11 cellular contexts compared by ENCODE assay signal in the genomic region with DNA sequence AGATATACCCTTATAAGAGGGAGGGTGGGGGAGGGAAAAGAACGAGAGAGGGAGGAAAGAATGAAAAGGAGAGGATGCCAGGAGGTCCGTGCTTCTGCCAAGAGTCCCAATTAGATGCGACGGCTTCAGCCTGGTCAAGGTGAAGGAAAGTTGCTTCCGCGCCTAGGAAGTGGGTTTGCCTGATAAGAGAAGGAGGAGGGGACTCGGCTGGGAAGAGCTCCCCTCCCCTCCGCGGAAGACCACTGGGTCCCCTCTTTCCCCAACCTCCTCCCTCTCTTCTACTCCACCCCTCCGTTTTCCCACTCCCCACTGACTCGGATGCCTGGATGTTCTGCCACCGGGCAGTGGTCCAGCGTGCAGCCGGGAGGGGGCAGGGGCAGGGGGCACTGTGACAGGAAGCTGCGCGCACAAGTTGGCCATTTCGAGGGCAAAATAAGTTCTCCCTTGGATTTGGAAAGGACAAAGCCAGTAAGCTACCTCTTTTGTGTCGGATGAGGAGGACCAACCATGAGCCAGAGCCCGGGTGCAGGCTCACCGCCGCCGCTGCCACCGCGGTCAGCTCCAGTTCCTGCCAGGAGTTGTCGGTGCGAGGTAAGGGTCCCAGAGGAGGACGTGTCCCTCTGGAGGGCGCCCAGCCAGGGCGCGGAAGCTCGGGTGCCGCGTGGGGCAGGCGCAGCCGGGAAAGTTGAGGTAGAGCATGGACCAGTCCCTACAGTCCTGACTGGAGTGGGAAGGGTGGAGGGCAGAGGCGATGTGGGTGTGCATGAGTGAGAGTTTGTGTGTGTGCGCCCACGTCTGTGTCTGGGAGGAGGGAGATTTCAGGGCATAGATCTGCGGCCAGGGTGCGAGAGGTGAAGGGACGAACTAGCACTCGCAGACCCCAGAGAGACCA. TPM values are rescaled to one million over a fixed set of nuclear protein-coding genes. Genes with fewer than 3 reads are reported as not detected.
DNase-seq lines count a peak whose midpoint lies in the region; ATAC-seq, FAIRE-seq and TF ChIP-seq lines count a peak whose summit lies in the region.
"Had no signal": no experiment of that assay in that cellular context is flagged by ENCODE, and none has a peak within 500 bp of the region (broad histone marks: within the 10 kb centered on the region; RNA-seq: fewer than 3 reads in every experiment).

No MANE protein-coding gene starts in this region.

- peaks cover 20% of the 10 kb centered on the region for H3K23me2 ChIP-seq in H1 (ENCODE audit: low read depth, low read length)

- POLR2A ChIA-PET in H1 (lab: Charles Lee; ENCODE audit: partially characterized antibody) (interaction anchor here (0.6 to 2.2 kb wide), 3 partner anchors 9 to 49 kb away, joined by 3 to 8 read pairs (median 3); no protein-coding TSS in a partner anchor), T-cell (lab: Charles Lee) (no interaction called here)
- POLR2A ChIA-PET in activated CD4-positive, alpha-beta memory T cell treated with anti-CD3 and anti-CD28 coated beads, Interleukin-2, amount 10 ng/mL, durations not matched to agents 7 days and 5 days (lab: Charles Lee) = no interaction called here

- H3K9ac ChIP-seq in HUES6 (ENCODE audit: low read length) (peak overlapping the region; percentile 51), H1 (replicated peaks in 1 of 4; ENCODE audit: extremely low read depth in 1 of 4, low read depth in 3 of 4, low read length in 3 of 4) (peak overlapping the region in 2 of 4 experiments; percentile 21 to 31; a peak in 2 of 7 replicates), stomach smooth muscle (ENCODE audit: low read length in 2 of 2) (no peak overlapping the region), Karpas-422 (ENCODE audit: low read length) (no peak overlapping the region)

- H3K36me3 Mint-ChIP-seq in activated CD4-positive, alpha-beta memory T cell treated with anti-CD3 and anti-CD28 coated beads, Interleukin-2, amount 10 ng/mL, durations not matched to agents 7 days and 5 days (ENCODE audit: low read depth) = no peaks in the 10 kb centered on the region
- H3K36me3 Mint-ChIP-seq in T-cell = no peaks in the 10 kb centered on the region

- no peak overlapping the region for H2BK20ac ChIP-seq in H1 (ENCODE audit: low read length)

- no peaks in the 10 kb centered on the region for H3K79me1 ChIP-seq in H1 (ENCODE audit: low read depth, low read length)

- H3K36me3 ChIP-seq in HUES6 (ENCODE audit: control insufficient read depth, insufficient read depth, low read length) (no peaks in the 10 kb centered on the region), H1 (ENCODE audit: control insufficient read depth in 2 of 4, insufficient read depth in 4 of 4, low read length in 3 of 4) (no peaks in the 10 kb centered on the region), mesodermal cell (ENCODE audit: control insufficient read depth, insufficient read depth, low read length) (no peaks in the 10 kb centered on the region), stomach smooth muscle (ENCODE audit: control insufficient read depth in 2 of 2, insufficient read depth in 2 of 2, low read length in 2 of 2) (no peaks in the 10 kb centered on the region), Karpas-422 (ENCODE audit: insufficient read depth, low read length) (no peaks in the 10 kb centered on the region)

- peak overlapping the region; percentile 61 for H2BK120ac ChIP-seq in H1 (replicated peaks; ENCODE audit: low read depth, low read length)

- TF ChIP-seq POLR2A in H1 (IDR thresholded peaks at IDR 0.05; ENCODE audit: control extremely low read depth in 1 of 2, low read depth in 2 of 2, low read length in 2 of 2) = no peak

- DNase-seq in H1 (ENCODE audit: low read depth in 1 of 2, low spot score in 2 of 2) (peak in 1 of 2 experiments; percentile 73), T-cell (no peak), Karpas-422 (no peak)
- DNase-seq in activated CD4-positive, alpha-beta memory T cell treated with anti-CD3 and anti-CD28 coated beads, Interleukin-2, amount 10 ng/mL, durations not matched to agents 7 days and 5 days = no peak
- DNase-seq: activated T-cell treated with anti-CD3 and anti-CD28 coated beads, Interleukin-2, amount 50 U/mL, for 72 hours had no signal

- H3K27me3 Mint-ChIP-seq in activated CD4-positive, alpha-beta memory T cell treated with anti-CD3 and anti-CD28 coated beads, Interleukin-2, amount 10 ng/mL, durations not matched to agents 7 days and 5 days = peaks cover 19% of the 10 kb centered on the region
- H3K27me3 Mint-ChIP-seq in T-cell = peaks cover 20 to 25% of the 10 kb centered on the region in 2 donors

- H3K4me1 Mint-ChIP-seq in activated CD4-positive, alpha-beta memory T cell treated with anti-CD3 and anti-CD28 coated beads, Interleukin-2, amount 10 ng/mL, durations not matched to agents 7 days and 5 days = no peaks in the 10 kb centered on the region
- H3K4me1 Mint-ChIP-seq in T-cell = peaks cover 0 to 1% (median 0%) of the 10 kb centered on the region in 3 donors

- H3K4me3 Mint-ChIP-seq in activated CD4-positive, alpha-beta memory T cell treated with anti-CD3 and anti-CD28 coated beads, Interleukin-2, amount 10 ng/mL, durations not matched to agents 7 days and 5 days = no peak overlapping the region
- no peak overlapping the region for H3K4me3 Mint-ChIP-seq in T-cell
- H3K4me3 Mint-ChIP-seq: activated T-cell treated with anti-CD3 and anti-CD28 coated beads, Interleukin-2, amount 50 U/mL, for 72 hours had no signal

- no peaks in the 10 kb centered on the region for H3K9me3 Mint-ChIP-seq in activated CD4-positive, alpha-beta memory T cell treated with anti-CD3 and anti-CD28 coated beads, Interleukin-2, amount 10 ng/mL, durations not matched to agents 7 days and 5 days
- H3K9me3 Mint-ChIP-seq in T-cell = no peaks in the 10 kb centered on the region
- H3K9me3 Mint-ChIP-seq: activated T-cell treated with anti-CD3 and anti-CD28 coated beads, Interleukin-2, amount 50 U/mL, for 72 hours had no signal

- H3K9me3 ChIP-seq in HUES6 (ENCODE audit: control insufficient read depth, insufficient read depth, low read depth, low read length) (no peaks in the 10 kb centered on the region), H1 (ENCODE audit: insufficient read depth in 2 of 2, low read depth in 1 of 2, low read length in 1 of 2) (no peaks in the 10 kb centered on the region), mesodermal cell (ENCODE audit: control insufficient read depth, low read length) (no peaks in the 10 kb centered on the region), stomach smooth muscle (ENCODE audit: control insufficient read depth in 2 of 2, low read length in 2 of 2) (no peaks in the 10 kb centered on the region), Karpas-422 (ENCODE audit: low read length) (no peaks in the 10 kb centered on the region)

- H3K79me2 ChIP-seq in H1 (ENCODE audit: control insufficient read depth in 1 of 2, insufficient read depth in 2 of 2, low read length in 2 of 2) = no peaks in the 10 kb centered on the region
- H3K79me2 ChIP-seq in Karpas-422 (ENCODE audit: low read length) = no peaks in the 10 kb centered on the region

- H4K8ac ChIP-seq in H1 (ENCODE audit: extremely low read depth, insufficient read depth, low read length) = no peak overlapping the region; the same call in 1 of the 2 replicates

- H3K27me3 ChIP-seq in HUES6 (ENCODE audit: control insufficient read depth, insufficient read depth, low read length) (peaks cover 36% of the 10 kb centered on the region), H1 (replicated peaks in 1 of 4; ENCODE audit: control insufficient read depth in 3 of 4, extremely low read depth in 1 of 4, insufficient read depth in 3 of 4, low read length in 3 of 4) (peaks cover 0 to 12% (median 4%) of the 10 kb centered on the region in 4 experiments; a peak in 5 of 7 replicates), stomach smooth muscle (ENCODE audit: control insufficient read depth in 1 of 2, insufficient read depth in 2 of 2, low read length in 2 of 2) (peaks cover 22 to 31% of the 10 kb centered on the region in 2 donors), Karpas-422 (ENCODE audit: low read length) (no peaks in the 10 kb centered on the region)

- peak overlapping the region; percentile 68; the same call in 1 of the 2 replicates for H2BK12ac ChIP-seq in H1 (ENCODE audit: low read depth, low read length)

- no peak overlapping the region; the same call in 1 of the 2 replicates for H2BK15ac ChIP-seq in H1 (ENCODE audit: low read length)

- TF ChIP-seq CTCF in H1 (IDR thresholded peaks at IDR 0.05; ENCODE audit: control extremely low read depth in 1 of 3, insufficient read depth in 1 of 3, low read depth in 1 of 3, low read length in 3 of 3) = peak in 1 of 3 experiments; percentile 8; a peak in 1 of 4 replicates

- CTCF ChIA-PET in H1 (lab: Charles Lee; ENCODE audit: partially characterized antibody) (interaction anchor here (1.0 to 3.7 kb wide), 6 partner anchors 16 to 170 kb away, joined by 4 to 12 read pairs (median 4); no protein-coding TSS in a partner anchor), T-cell (lab: Charles Lee) (no interaction called here)
- CTCF ChIA-PET in activated CD4-positive, alpha-beta memory T cell treated with anti-CD3 and anti-CD28 coated beads, Interleukin-2, amount 10 ng/mL, durations not matched to agents 7 days and 5 days (lab: Charles Lee) = no interaction called here

- H3K56ac ChIP-seq in H1 (replicated peaks; ENCODE audit: insufficient read length, low read depth, low read length) = peak overlapping the region; percentile 19

- H3K4ac ChIP-seq in H1 (replicated peaks; ENCODE audit: insufficient read length, low read depth, low read length) = peak overlapping the region; percentile 21

- H3K14ac ChIP-seq in H1 (ENCODE audit: insufficient read length) = no peak overlapping the region

- no peak for TF ChIP-seq RAD21 in H1 (IDR thresholded peaks at IDR 0.05 in 1 of 2, conservative IDR thresholded peaks at IDR 0.05 in 1 of 2; ENCODE audit: low read depth in 2 of 2, low read length in 2 of 2)

- H3K4me3 ChIP-seq in HUES6 (ENCODE audit: low read depth, low read length) (peak overlapping the region; percentile 78), H1 (ENCODE audit: extremely low read depth in 1 of 4, insufficient read depth in 2 of 4, low read depth in 3 of 4, low read length in 4 of 4) (peak overlapping the region; percentile 68 to 76 (median 72)), mesodermal cell (ENCODE audit: extremely low read depth, insufficient read depth, low read length, poor library complexity, severe bottlenecking) (peak overlapping the region; percentile 36), stomach smooth muscle (ENCODE audit: low read length in 2 of 2) (peak overlapping the region; percentile 41 to 59), Karpas-422 (ENCODE audit: low read length) (no peak overlapping the region)
- H3K4me3 ChIP-seq: K562 had no signal

- no peaks in the 10 kb centered on the region for H3K9me2 ChIP-seq in Karpas-422 (replicated peaks; ENCODE audit: insufficient read depth, low read length)

- H3K23ac ChIP-seq in H1 (ENCODE audit: insufficient read length) = no peak overlapping the region

- no peak overlapping the region for H4K5ac ChIP-seq in H1 (ENCODE audit: insufficient read length, low read depth, low read length)

- H4K20me1 ChIP-seq in H1 (replicated peaks in 1 of 2; ENCODE audit: control insufficient read depth in 1 of 2, insufficient read depth in 2 of 2, low read length in 2 of 2) (no peaks in the 10 kb centered on the region), Karpas-422 (ENCODE audit: insufficient read depth, low read depth, low read length) (no peaks in the 10 kb centered on the region)

- no peak overlapping the region for H2AK5ac ChIP-seq in H1 (ENCODE audit: low read depth, low read length)

- H3K4me2 ChIP-seq in H1 (ENCODE audit: insufficient read depth in 1 of 2, low read depth in 2 of 2, low read length in 2 of 2) (peak overlapping the region; percentile 83 to 99), Karpas-422 (ENCODE audit: low read depth, low read length, poor library complexity, severe bottlenecking) (no peak overlapping the region)

- no peak overlapping the region for H3K27ac Mint-ChIP-seq in activated CD4-positive, alpha-beta memory T cell treated with anti-CD3 and anti-CD28 coated beads, Interleukin-2, amount 10 ng/mL, durations not matched to agents 7 days and 5 days
- H3K27ac Mint-ChIP-seq in T-cell = no peak overlapping the region
- H3K27ac Mint-ChIP-seq: activated T-cell treated with anti-CD3 and anti-CD28 coated beads, Interleukin-2, amount 50 U/mL, for 72 hours had no signal

- ATAC-seq in T-cell (replicated peaks in 1 of 4) = no peak
- ATAC-seq in GM21381 (IDR thresholded peaks at IDR 0.05; ENCODE audit: unreplicated experiment) = no peak
- ATAC-seq: activated T-cell treated with anti-CD3 and anti-CD28 coated beads, Interleukin-2, amount 50 U/mL, for 72 hours; K562 had no signal

- H3K4me1 ChIP-seq in HUES6 (ENCODE audit: control insufficient read depth, insufficient read depth, low read length) = peaks cover 6% of the 10 kb centered on the region
- peaks cover 0 to 7% (median 5%) of the 10 kb centered on the region in 4 experiments; a peak in 3 of 7 replicates for H3K4me1 ChIP-seq in H1 (replicated peaks in 1 of 4; ENCODE audit: control insufficient read depth in 3 of 4, insufficient read depth in 4 of 4, low read length in 3 of 4)
- peaks cover 11% of the 10 kb centered on the region for H3K4me1 ChIP-seq in mesodermal cell (ENCODE audit: control insufficient read depth, insufficient read depth, low read length, poor library complexity, severe bottlenecking)
- H3K4me1 ChIP-seq in stomach smooth muscle (ENCODE audit: control insufficient read depth, insufficient read depth, low read length) = no peaks in the 10 kb centered on the region
- H3K4me1 ChIP-seq in Karpas-422 (ENCODE audit: low read length) = no peaks in the 10 kb centered on the region

- no peak for FAIRE-seq in H1 (lab: Jason Lieb, UNC)
- FAIRE-seq: K562 had no signal

- peak overlapping the region; percentile 92 for H3K18ac ChIP-seq in H1 (ENCODE audit: extremely low read depth, low read length)

- H3K27ac ChIP-seq in HUES6 (ENCODE audit: low read depth, low read length) (no peak overlapping the region), H1 (ENCODE audit: low read depth, low read length) (no peak overlapping the region), mesodermal cell (ENCODE audit: low read depth, low read length, severe bottlenecking) (no peak overlapping the region), stomach smooth muscle (ENCODE audit: low read length) (no peak overlapping the region), Karpas-422 (ENCODE audit: low read length) (no peak overlapping the region)

- no peak for TF ChIP-seq EP300 in H1 (IDR thresholded peaks at IDR 0.05; ENCODE audit: borderline replicate concordance in 1 of 2, low read depth in 2 of 2, low read length in 2 of 2)

- 2% methylated on average over 30 of the region's 42 CpGs; no CpG with 5 or more reads in 1 of the 2 experiments for WGBS in H1 (ENCODE audit: extremely low coverage in 1 of 2, insufficient coverage in 1 of 2, insufficient read length in 1 of 2, insufficient replicate concordance in 2 of 2, low coverage in 1 of 2, low lambda C conversion rate in 2 of 2, missing lambda C conversion rate in 1 of 2), 2 experiments
- 0 to 1% methylated on average over 22 to 34 of the region's 42 CpGs for WGBS in mesodermal cell (ENCODE audit: insufficient coverage in 2 of 2), 2 experiments

- H2BK5ac ChIP-seq in H1 (ENCODE audit: low read depth, low read length) = peak overlapping the region; percentile 75; the same call in 1 of the 2 replicates

- peak overlapping the region; percentile 68 for H4K91ac ChIP-seq in H1 (replicated peaks; ENCODE audit: insufficient read length, low read length)

- H2AFZ ChIP-seq in H1 (ENCODE audit: low read length) (peak overlapping the region; percentile 91), Karpas-422 (ENCODE audit: low read length) (no peak overlapping the region)

RNA-seq across cellular contexts. Expression of gene GRM3, which starts 0.8 kb away (rescaled TPM):
- 3.4 and 4.2 TPM in 2 replicates for total RNA-seq in H1 (2021; fragmentation: NEBNext Ultra II Directional; extraction: Animal tissue kit (Norgen Biotek cat#: 25700))
- polyA plus RNA-seq in H1 (2011; rRNA removed) = 3.1 and 4.9 TPM in 2 replicates
- polyA plus RNA-seq in H1 (2011; cell fraction: cytosol; rRNA removed) = 3.3 TPM
- 4.3 TPM for polyA plus RNA-seq in H1 (2011; cell fraction: nucleus; rRNA removed)
- 1.8 to 2.7 TPM (median 2.2 TPM) in 4 replicates for polyA plus RNA-seq in H1 (2012, experiment 1 of 2)
- polyA plus RNA-seq in H1 (2012, experiment 2 of 2) = 0.71 TPM
- polyA plus RNA-seq in H1 (2013, experiment 1 of 2) = 1.2 TPM
- polyA plus RNA-seq in H1 (2013, experiment 2 of 2) = 1.3 TPM
- 3.2 and 5.0 TPM in 2 replicates for polyA minus RNA-seq in H1 (2011; rRNA and poly(A)+ RNA removed)
- polyA minus RNA-seq in H1 (2011; cell fraction: cytosol; rRNA and poly(A)+ RNA removed) = 5.1 TPM
- polyA minus RNA-seq in H1 (2011; cell fraction: nucleus; rRNA and poly(A)+ RNA removed) = 9.9 TPM
- 1.7 TPM for polyA plus RNA-seq in mesodermal cell (2013, experiment 1 of 2)
- polyA plus RNA-seq in mesodermal cell (2013, experiment 2 of 2) = 1.1 TPM
- not detected for total RNA-seq in activated CD4-positive, alpha-beta memory T cell treated with anti-CD3 and anti-CD28 coated beads, Interleukin-2, amount 10 ng/mL, durations not matched to agents 7 days and 5 days
- total RNA-seq in T-cell = not detected
- total RNA-seq in Karpas-422 (2014; rRNA removed; shearing (Covaris generic); ENCODE audit: low replicate concordance) = 0.51 TPM in 1 of 2 replicates, not detected in the other
- total RNA-seq: activated T-cell treated with anti-CD3 and anti-CD28 coated beads, Interleukin-2, amount 50 U/mL, for 72 hours; K562; NCI-H460 had no signal
